In genomic region chr18:68722807-68723206, GRCh38 we compare ENCODE assay signal across 19 cellular contexts. TPM values are rescaled to one million over a fixed set of nuclear protein-coding genes. Genes with fewer than 3 reads are reported as not detected.
A peak's percentile ranks its signal among the peaks of the same experiment; 100 is the strongest.
DNase-seq lines count a peak whose midpoint lies in the region; ATAC-seq and TF ChIP-seq lines count a peak whose summit lies in the region.
"Had no signal": no experiment of that assay in that cellular context is flagged by ENCODE, and none has a peak within 500 bp of the region (broad histone marks: within the 10 kb centered on the region; RNA-seq: fewer than 3 reads in every experiment).

No MANE protein-coding gene starts in this region.

- H3K4me2 ChIP-seq in Karpas-422 (ENCODE audit: low read depth, low read length, poor library complexity, severe bottlenecking): peak overlapping the region; percentile 66

- peak overlapping the region; percentile 66 for H3K27ac ChIP-seq in Karpas-422 (ENCODE audit: low read length)
- peak overlapping the region; percentile 70 to 77 for H3K27ac ChIP-seq in thoracic aorta

- intact Hi-C loops in activated CD4-positive, alpha-beta memory T cell treated with anti-CD3 and anti-CD28 coated beads for 36 hours (cut with micrococcal nuclease): no loop called here
- intact Hi-C loops in dendritic cell treated with granulocyte-macrophage colony-stimulating factor and Interleukin-4, amounts not matched to agents 40 ng/mL and 50 ng/mL, for 4 days (cut with micrococcal nuclease): loop anchor here (10.0 kb wide), 1 partner anchor 1208 kb away; the partner anchor contains the start of gene DSEL

- H3K4me1 Mint-ChIP-seq in activated CD4-positive, alpha-beta memory T cell treated with anti-CD3 and anti-CD28 coated beads for 36 hours (ENCODE audit: low read depth): peaks cover 28% of the 10 kb centered on the region
- H3K4me1 Mint-ChIP-seq in activated CD4-positive, alpha-beta memory T cell treated with anti-CD3 and anti-CD28 coated beads, Interleukin-2, amount 10 ng/mL, durations not matched to agents 7 days and 5 days: peaks cover 27% of the 10 kb centered on the region
- H3K4me1 Mint-ChIP-seq in dendritic cell treated with granulocyte-macrophage colony-stimulating factor and Interleukin-4, amounts not matched to agents 40 ng/mL and 50 ng/mL, for 4 days (ENCODE audit: low read depth): peaks cover 41% of the 10 kb centered on the region
- H3K4me1 Mint-ChIP-seq in activated CD4-positive, alpha-beta T cell treated with anti-CD3 and anti-CD28 coated beads, Interleukin-2, amount 10 ng/mL, durations not matched to agents 7 days and 5 days: peaks cover 32% of the 10 kb centered on the region

- no peak for TF ChIP-seq CTCF in thoracic aorta (IDR thresholded peaks at IDR 0.05)

- no peaks in the 10 kb centered on the region for H3K27me3 Mint-ChIP-seq in activated CD4-positive, alpha-beta memory T cell treated with anti-CD3 and anti-CD28 coated beads for 36 hours
- no peaks in the 10 kb centered on the region for H3K27me3 Mint-ChIP-seq in activated CD4-positive, alpha-beta memory T cell treated with anti-CD3 and anti-CD28 coated beads, Interleukin-2, amount 10 ng/mL, durations not matched to agents 7 days and 5 days
- no peaks in the 10 kb centered on the region for H3K27me3 Mint-ChIP-seq in dendritic cell treated with granulocyte-macrophage colony-stimulating factor and Interleukin-4, amounts not matched to agents 40 ng/mL and 50 ng/mL, for 4 days
- no peaks in the 10 kb centered on the region for H3K27me3 Mint-ChIP-seq in activated CD4-positive, alpha-beta T cell treated with anti-CD3 and anti-CD28 coated beads, Interleukin-2, amount 10 ng/mL, durations not matched to agents 7 days and 5 days
- H3K27me3 Mint-ChIP-seq: stimulated activated memory B cell treated with anti-CD40 and anti-IgM and Interleukin-4, amounts not matched to agents 10 μg/mL and 1 μg/mL and 100 μg/mL, for 72 hours had no signal

- H3K9ac ChIP-seq in Karpas-422 (ENCODE audit: low read length): 0 out of 2 replicates have a peak overlapping the region, but pooled peaks have one; percentile 43

- no peaks in the 10 kb centered on the region for H3K9me2 ChIP-seq in Karpas-422 (replicated peaks; ENCODE audit: insufficient read depth, low read length)

- H3K27me3 ChIP-seq in Karpas-422 (ENCODE audit: low read length) (no peaks in the 10 kb centered on the region), thoracic aorta (replicated peaks; ENCODE audit: insufficient read depth) (no peaks in the 10 kb centered on the region)
- H3K27me3 ChIP-seq: upper lobe of left lung had no signal

- H3K4me3 ChIP-seq in Karpas-422 (ENCODE audit: low read length) (peak overlapping the region; percentile 49), thoracic aorta (peak overlapping the region; percentile 67)

- POLR2A ChIA-PET in activated CD4-positive, alpha-beta memory T cell treated with anti-CD3 and anti-CD28 coated beads for 36 hours (lab: Charles Lee): no interaction called here
- POLR2A ChIA-PET in activated CD4-positive, alpha-beta memory T cell treated with anti-CD3 and anti-CD28 coated beads, Interleukin-2, amount 10 ng/mL, durations not matched to agents 7 days and 5 days (lab: Charles Lee): no interaction called here
- POLR2A ChIA-PET in HEK293T (lab: Yijun Ruan, JAX): no interaction called here
- POLR2A ChIA-PET in activated CD4-positive, alpha-beta T cell treated with anti-CD3 and anti-CD28 coated beads, Interleukin-2, amount 10 ng/mL, durations not matched to agents 7 days and 5 days (lab: Charles Lee): no interaction called here

- no peaks in the 10 kb centered on the region for H4K20me1 ChIP-seq in Karpas-422 (ENCODE audit: insufficient read depth, low read depth, low read length)

- no peak overlapping the region for H3K4me3 Mint-ChIP-seq in activated CD4-positive, alpha-beta memory T cell treated with anti-CD3 and anti-CD28 coated beads for 36 hours
- no peak overlapping the region for H3K4me3 Mint-ChIP-seq in activated CD4-positive, alpha-beta memory T cell treated with anti-CD3 and anti-CD28 coated beads, Interleukin-2, amount 10 ng/mL, durations not matched to agents 7 days and 5 days
- H3K4me3 Mint-ChIP-seq in dendritic cell treated with granulocyte-macrophage colony-stimulating factor and Interleukin-4, amounts not matched to agents 40 ng/mL and 50 ng/mL, for 4 days: peak overlapping the region; percentile 32
- H3K4me3 Mint-ChIP-seq in activated CD4-positive, alpha-beta T cell treated with anti-CD3 and anti-CD28 coated beads, Interleukin-2, amount 10 ng/mL, durations not matched to agents 7 days and 5 days: no peak overlapping the region
- H3K4me3 Mint-ChIP-seq: H9 had no signal

- H3K4me1 ChIP-seq in Karpas-422 (ENCODE audit: low read length) (peaks cover 29% of the 10 kb centered on the region), thoracic aorta (ENCODE audit: control insufficient read depth in 1 of 2, low read depth in 2 of 2) (peaks cover 5 to 15% of the 10 kb centered on the region in 2 donors)

- CTCF ChIA-PET in activated CD4-positive, alpha-beta memory T cell treated with anti-CD3 and anti-CD28 coated beads for 36 hours (lab: Charles Lee): interaction anchor here (0.7 to 1.4 kb wide), 2 partner anchors 11 to 56 kb away, joined by 3 read pairs; no protein-coding TSS in a partner anchor
- CTCF ChIA-PET in activated CD4-positive, alpha-beta memory T cell treated with anti-CD3 and anti-CD28 coated beads, Interleukin-2, amount 10 ng/mL, durations not matched to agents 7 days and 5 days (lab: Charles Lee): interaction anchor here (1.3 kb wide), 1 partner anchor 14 kb away, joined by 3 read pairs; no protein-coding TSS in a partner anchor
- CTCF ChIA-PET in HEK293T (lab: Yijun Ruan, JAX): no interaction called here
- CTCF ChIA-PET in activated CD4-positive, alpha-beta T cell treated with anti-CD3 and anti-CD28 coated beads, Interleukin-2, amount 10 ng/mL, durations not matched to agents 7 days and 5 days (lab: Charles Lee): no interaction called here

- 0 out of 2 replicates have a peak overlapping the region, but pooled peaks have one; percentile 61 for H2AFZ ChIP-seq in Karpas-422 (ENCODE audit: low read length)

- ATAC-seq in thoracic aorta (ENCODE audit: insufficient number of reproducible peaks, low FRiP score, low read depth): no peak
- ATAC-seq in HG03095 (IDR thresholded peaks at IDR 0.05; ENCODE audit: unreplicated experiment): no peak
- ATAC-seq: CD8-positive, alpha-beta T cell; Panc1; stimulated activated memory B cell treated with anti-CD40 and anti-IgM and Interleukin-4, amounts not matched to agents 10 μg/mL and 1 μg/mL and 100 μg/mL, for 72 hours had no signal

- H3K36me3 Mint-ChIP-seq in activated CD4-positive, alpha-beta memory T cell treated with anti-CD3 and anti-CD28 coated beads for 36 hours: peaks cover 2% of the 10 kb centered on the region
- no peaks in the 10 kb centered on the region for H3K36me3 Mint-ChIP-seq in activated CD4-positive, alpha-beta memory T cell treated with anti-CD3 and anti-CD28 coated beads, Interleukin-2, amount 10 ng/mL, durations not matched to agents 7 days and 5 days (ENCODE audit: low read depth)
- H3K36me3 Mint-ChIP-seq in dendritic cell treated with granulocyte-macrophage colony-stimulating factor and Interleukin-4, amounts not matched to agents 40 ng/mL and 50 ng/mL, for 4 days (ENCODE audit: low read depth): peaks cover 19% of the 10 kb centered on the region
- peaks cover 2% of the 10 kb centered on the region for H3K36me3 Mint-ChIP-seq in activated CD4-positive, alpha-beta T cell treated with anti-CD3 and anti-CD28 coated beads, Interleukin-2, amount 10 ng/mL, durations not matched to agents 7 days and 5 days (ENCODE audit: low read depth)

- H3K79me2 ChIP-seq in Karpas-422 (ENCODE audit: low read length): no peaks in the 10 kb centered on the region

- H3K9me3 Mint-ChIP-seq in activated CD4-positive, alpha-beta memory T cell treated with anti-CD3 and anti-CD28 coated beads for 36 hours: no peaks in the 10 kb centered on the region
- H3K9me3 Mint-ChIP-seq in activated CD4-positive, alpha-beta memory T cell treated with anti-CD3 and anti-CD28 coated beads, Interleukin-2, amount 10 ng/mL, durations not matched to agents 7 days and 5 days: no peaks in the 10 kb centered on the region
- H3K9me3 Mint-ChIP-seq in dendritic cell treated with granulocyte-macrophage colony-stimulating factor and Interleukin-4, amounts not matched to agents 40 ng/mL and 50 ng/mL, for 4 days: peaks cover 18% of the 10 kb centered on the region
- no peaks in the 10 kb centered on the region for H3K9me3 Mint-ChIP-seq in activated CD4-positive, alpha-beta T cell treated with anti-CD3 and anti-CD28 coated beads, Interleukin-2, amount 10 ng/mL, durations not matched to agents 7 days and 5 days

- H3K36me3 ChIP-seq in Karpas-422 (ENCODE audit: insufficient read depth, low read length) (no peaks in the 10 kb centered on the region; the same call in 1 of the 2 replicates), thoracic aorta (no peaks in the 10 kb centered on the region)
- H3K36me3 ChIP-seq: upper lobe of left lung had no signal

- DNase-seq in activated CD4-positive, alpha-beta memory T cell treated with anti-CD3 and anti-CD28 coated beads for 36 hours: no peak
- DNase-seq in activated CD4-positive, alpha-beta memory T cell treated with anti-CD3 and anti-CD28 coated beads, Interleukin-2, amount 10 ng/mL, durations not matched to agents 7 days and 5 days: no peak
- DNase-seq in Karpas-422: peak; percentile 67
- no peak for DNase-seq in thoracic aorta (ENCODE audit: low spot score)
- DNase-seq in HEK293T (ENCODE audit: extremely low spot score): no peak
- DNase-seq in activated CD4-positive, alpha-beta T cell treated with anti-CD3 and anti-CD28 coated beads, Interleukin-2, amount 10 ng/mL, durations not matched to agents 7 days and 5 days: no peak
- DNase-seq: activated T-cell treated with anti-CD3 and anti-CD28 coated beads, Interleukin-2, amount 50 U/mL, for 48 hours; CD8-positive, alpha-beta T cell; central memory CD4-positive, alpha-beta T cell; effector memory CD4-positive, alpha-beta T cell; H9; MM.1S; NCI-H2029; NCI-H510A; upper lobe of left lung had no signal

- peak overlapping the region; percentile 13 for H3K27ac Mint-ChIP-seq in activated CD4-positive, alpha-beta memory T cell treated with anti-CD3 and anti-CD28 coated beads for 36 hours
- no peak overlapping the region for H3K27ac Mint-ChIP-seq in activated CD4-positive, alpha-beta memory T cell treated with anti-CD3 and anti-CD28 coated beads, Interleukin-2, amount 10 ng/mL, durations not matched to agents 7 days and 5 days
- peak overlapping the region; percentile 83 for H3K27ac Mint-ChIP-seq in dendritic cell treated with granulocyte-macrophage colony-stimulating factor and Interleukin-4, amounts not matched to agents 40 ng/mL and 50 ng/mL, for 4 days
- no peak overlapping the region for H3K27ac Mint-ChIP-seq in activated CD4-positive, alpha-beta T cell treated with anti-CD3 and anti-CD28 coated beads, Interleukin-2, amount 10 ng/mL, durations not matched to agents 7 days and 5 days
- H3K27ac Mint-ChIP-seq: H9 had no signal

- H3K9me3 ChIP-seq in Karpas-422 (ENCODE audit: low read length): no peaks in the 10 kb centered on the region
- H3K9me3 ChIP-seq in thoracic aorta: no peaks in the 10 kb centered on the region
- H3K9me3 ChIP-seq: upper lobe of left lung had no signal

RNA-seq across cellular contexts. Expression of gene TMX3, which starts 7.9 kb away (rescaled TPM):
- 10 to 100 TPM; 42.4 to 44.6 TPM for total RNA-seq in activated CD4-positive, alpha-beta memory T cell treated with anti-CD3 and anti-CD28 coated beads for 36 hours
- total RNA-seq in activated CD4-positive, alpha-beta memory T cell treated with anti-CD3 and anti-CD28 coated beads, Interleukin-2, amount 10 ng/mL, durations not matched to agents 7 days and 5 days: 10 to 100 TPM; 55.9 to 56.0 TPM
- 69.2 and 154 TPM in 2 replicates for total RNA-seq in Karpas-422 (2014; rRNA removed; shearing (Covaris generic); ENCODE audit: low replicate concordance)
- total RNA-seq in thoracic aorta: 10 to 100 TPM; 41.3 to 57.4 TPM
- total RNA-seq in activated CD4-positive, alpha-beta T cell treated with anti-CD3 and anti-CD28 coated beads, Interleukin-2, amount 10 ng/mL, durations not matched to agents 7 days and 5 days: 10 to 100 TPM; 63.3 to 66.1 TPM

Comparison
In these comparisons a context has a peak if more than half of its experiments do, and no peak if none do; other contexts are left out.
1. H3K27ac Mint-ChIP-seq: peak in activated CD4-positive, alpha-beta memory T cell treated with anti-CD3 and anti-CD28 coated beads for 36 hours (single experiment) and dendritic cell treated with granulocyte-macrophage colony-stimulating factor and Interleukin-4, amounts not matched to agents 40 ng/mL and 50 ng/mL, for 4 days (single experiment); none in activated CD4-positive, alpha-beta memory T cell treated with anti-CD3 and anti-CD28 coated beads, Interleukin-2, amount 10 ng/mL, durations not matched to agents 7 days and 5 days (single experiment) and activated CD4-positive, alpha-beta T cell treated with anti-CD3 and anti-CD28 coated beads, Interleukin-2, amount 10 ng/mL, durations not matched to agents 7 days and 5 days (single experiment).
2. CTCF ChIA-PET loops: an anchor here in activated CD4-positive, alpha-beta memory T cell treated with anti-CD3 and anti-CD28 coated beads for 36 hours (0.7 to 1.4 kb wide) and activated CD4-positive, alpha-beta memory T cell treated with anti-CD3 and anti-CD28 coated beads, Interleukin-2, amount 10 ng/mL, durations not matched to agents 7 days and 5 days (1.3 kb wide); none called in HEK293T and activated CD4-positive, alpha-beta T cell treated with anti-CD3 and anti-CD28 coated beads, Interleukin-2, amount 10 ng/mL, durations not matched to agents 7 days and 5 days.